Comparison of ENCODE assay signal across 14 cellular contexts in the genomic region with DNA sequence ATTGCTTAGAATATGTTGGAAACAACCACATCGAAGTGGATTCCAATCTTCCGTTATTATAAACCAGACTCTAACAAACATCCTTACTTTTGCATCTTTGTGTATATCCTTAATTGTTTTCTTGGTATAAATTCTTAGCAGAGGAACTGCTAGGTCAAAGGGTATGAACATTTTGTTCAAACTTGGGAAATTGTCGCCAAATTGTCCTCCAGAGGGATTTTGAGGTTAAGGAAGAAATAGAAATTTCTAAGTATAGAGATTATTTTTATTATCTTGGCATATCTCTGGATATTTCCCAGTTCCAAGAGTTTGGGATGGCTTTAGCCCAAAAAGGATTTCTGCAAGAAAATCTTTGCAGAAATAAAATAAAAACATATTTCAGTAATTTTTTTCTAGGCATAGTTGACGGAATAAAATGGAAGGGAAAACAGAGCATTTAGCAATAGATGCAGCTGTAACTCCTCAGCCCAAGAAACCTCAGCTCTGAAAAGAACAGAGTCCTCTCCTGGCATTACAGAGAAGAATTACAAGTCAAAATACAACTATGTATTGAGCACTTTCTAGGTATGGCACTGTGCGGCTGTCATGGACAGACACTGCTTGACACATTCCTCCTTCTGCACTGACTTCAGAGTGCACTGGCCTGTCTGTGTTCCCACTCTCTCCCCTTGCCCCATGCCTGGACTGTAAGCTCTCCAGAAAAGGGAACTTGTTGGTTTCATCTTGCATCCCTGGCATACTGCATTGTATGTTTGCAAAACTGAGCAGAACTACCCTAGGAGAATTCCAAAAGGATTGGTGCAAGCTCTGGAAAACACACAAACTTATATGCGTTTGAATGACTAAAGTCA. TPM values are rescaled to one million over a fixed set of nuclear protein-coding genes. Genes with fewer than 3 reads are reported as not detected.
DNase-seq lines count a peak whose midpoint lies in the region; ATAC-seq and TF ChIP-seq lines count a peak whose summit lies in the region.
"Had no signal": no experiment of that assay in that cellular context is flagged by ENCODE, and none has a peak within 500 bp of the region (broad histone marks: within the 10 kb centered on the region; RNA-seq: fewer than 3 reads in every experiment).

No MANE protein-coding gene starts in this region.

- no peak overlapping the region for H3K4me3 Mint-ChIP-seq in mesothelial cell of epicardium
- H3K4me3 Mint-ChIP-seq: activated CD8-positive, alpha-beta T cell treated with anti-CD3 and anti-CD28 coated beads for 36 hours; activated T-cell treated with anti-CD3 and anti-CD28 coated beads, Interleukin-2, amount 50 U/mL, for 72 hours had no signal

- 68 to 76% (median 72%) methylated on average over 6 of the region's 6 CpGs for WGBS in spleen, 5 donors

- no peak for TF ChIP-seq CTCF in spleen (IDR thresholded peaks at IDR 0.05 in 8 of 11, conservative IDR thresholded peaks at IDR 0.05 in 3 of 11)
- no peak for TF ChIP-seq CTCF in mesothelial cell of epicardium (IDR thresholded peaks at IDR 0.05; ENCODE audit: unreplicated experiment)
- no peak for TF ChIP-seq CTCF in BE2C (IDR thresholded peaks at IDR 0.05; ENCODE audit: low read depth, low read length)

- TF ChIP-seq POLR2A in spleen (IDR thresholded peaks at IDR 0.05): no peak

- DNase-seq in Kasumi-1 (lab: John Stamatoyannopoulos, UW): peak; percentile 33 to 45
- DNase-seq in spleen: no peak
- DNase-seq in mesothelial cell of epicardium (ENCODE audit: low spot score in 2 of 2, unreplicated experiment in 2 of 2): no peak
- DNase-seq in BE2C: no peak
- DNase-seq: activated CD8-positive, alpha-beta T cell treated with anti-CD3 and anti-CD28 coated beads for 36 hours; activated T-cell treated with anti-CD3 and anti-CD28 coated beads, Interleukin-2, amount 50 U/mL, for 72 hours; glutamatergic neuron; NCI-H1694 treated with DMSO at 0.1 percent for 48 hours had no signal

- H3K9me3 Mint-ChIP-seq in mesothelial cell of epicardium: no peaks in the 10 kb centered on the region
- H3K9me3 Mint-ChIP-seq: activated CD8-positive, alpha-beta T cell treated with anti-CD3 and anti-CD28 coated beads for 36 hours; activated T-cell treated with anti-CD3 and anti-CD28 coated beads, Interleukin-2, amount 50 U/mL, for 72 hours had no signal

- peaks cover 0 to 41% (median 26%) of the 10 kb centered on the region in 6 donors for H3K4me1 ChIP-seq in spleen
- no peaks in the 10 kb centered on the region for H3K4me1 ChIP-seq in BE2C

- H3K27me3 ChIP-seq in layer of hippocampus (ENCODE audit: control insufficient read depth, insufficient read depth, low read length): no peaks in the 10 kb centered on the region
- no peaks in the 10 kb centered on the region for H3K27me3 ChIP-seq in spleen (replicated peaks in 1 of 7)
- H3K27me3 ChIP-seq in BE2C: no peaks in the 10 kb centered on the region
- H3K27me3 ChIP-seq: BLaER1 treated with 17β-estradiol and CSF1 and Interleukin-3, amounts not matched to agents 10 nM and 100 nM had no signal

- H3K27ac ChIP-seq in angular gyrus (ENCODE audit: low read depth, low read length) (peak overlapping the region; percentile 56), layer of hippocampus (ENCODE audit: low read depth, low read length) (peak overlapping the region; percentile 18), spleen (peak overlapping the region in 6 of 8 donors; percentile 20 to 68 (median 48))
- H3K27ac ChIP-seq: BLaER1 treated with 17β-estradiol and CSF1 and Interleukin-3, amounts not matched to agents 10 nM and 100 nM; KMS-11; SK-N-MC had no signal

- ATAC-seq in GM19467 (IDR thresholded peaks at IDR 0.05; ENCODE audit: unreplicated experiment): no peak
- ATAC-seq: activated CD8-positive, alpha-beta T cell treated with anti-CD3 and anti-CD28 coated beads for 36 hours; activated T-cell treated with anti-CD3 and anti-CD28 coated beads, Interleukin-2, amount 50 U/mL, for 72 hours had no signal

- H3K9me3 ChIP-seq in spleen (peaks cover 0 to 5% (median 0%) of the 10 kb centered on the region in 8 donors), BE2C (no peaks in the 10 kb centered on the region)

- no peak overlapping the region for H3K27ac Mint-ChIP-seq in mesothelial cell of epicardium
- H3K27ac Mint-ChIP-seq: activated CD8-positive, alpha-beta T cell treated with anti-CD3 and anti-CD28 coated beads for 36 hours; activated T-cell treated with anti-CD3 and anti-CD28 coated beads, Interleukin-2, amount 50 U/mL, for 72 hours had no signal

- H3K4me3 ChIP-seq in spleen: no peak overlapping the region
- H3K4me3 ChIP-seq in BE2C (ENCODE audit: low read depth, low read length): no peak overlapping the region
- H3K4me3 ChIP-seq: BLaER1 treated with 17β-estradiol and CSF1 and Interleukin-3, amounts not matched to agents 10 nM and 100 nM; SK-N-MC had no signal

- H3K36me3 ChIP-seq in spleen: no peaks in the 10 kb centered on the region
- H3K36me3 ChIP-seq in BE2C: no peaks in the 10 kb centered on the region
- H3K36me3 ChIP-seq: BLaER1 treated with 17β-estradiol and CSF1 and Interleukin-3, amounts not matched to agents 10 nM and 100 nM had no signal

- H3K27me3 Mint-ChIP-seq in mesothelial cell of epicardium (ENCODE audit: low read depth): no peaks in the 10 kb centered on the region
- H3K27me3 Mint-ChIP-seq: activated CD8-positive, alpha-beta T cell treated with anti-CD3 and anti-CD28 coated beads for 36 hours had no signal

- peaks cover 5% of the 10 kb centered on the region for H3K4me1 Mint-ChIP-seq in mesothelial cell of epicardium

- no peaks in the 10 kb centered on the region for H3K36me3 Mint-ChIP-seq in mesothelial cell of epicardium

- intact Hi-C loops in spleen (cut with DNase I; ENCODE audit: low total_unique reads): no loop called here

RNA-seq across cellular contexts. Expression of a gene that starts 27.9 kb away (rescaled TPM):
- total RNA-seq in spleen (10 to 100 TPM; 34.5 to 82.2 (median 47.9) TPM), mesothelial cell of epicardium (33.0 to 36.2 TPM (median 34.1 TPM) in 3 replicates)
- 10 to 100 TPM; 36.3 to 46.6 (median 40.8) TPM for polyA plus RNA-seq in spleen
- 2.5 TPM for polyA plus RNA-seq in BE2C (2012; ENCODE audit: insufficient read depth, insufficient read length, low read depth)

Comparison
In these comparisons a context has a peak if more than half of its experiments do, and no peak if none do; other contexts are left out.
1. DNase-seq: peak in Kasumi-1 (2 of 2); none in spleen (single experiment), mesothelial cell of epicardium (0 of 2) and BE2C (single experiment).
2. Peak in every context shown above with its lines, with median percentiles within 50 percentile points of each other: H3K27ac ChIP-seq.